11 cellular contexts compared by ENCODE assay signal in the genomic region with DNA sequence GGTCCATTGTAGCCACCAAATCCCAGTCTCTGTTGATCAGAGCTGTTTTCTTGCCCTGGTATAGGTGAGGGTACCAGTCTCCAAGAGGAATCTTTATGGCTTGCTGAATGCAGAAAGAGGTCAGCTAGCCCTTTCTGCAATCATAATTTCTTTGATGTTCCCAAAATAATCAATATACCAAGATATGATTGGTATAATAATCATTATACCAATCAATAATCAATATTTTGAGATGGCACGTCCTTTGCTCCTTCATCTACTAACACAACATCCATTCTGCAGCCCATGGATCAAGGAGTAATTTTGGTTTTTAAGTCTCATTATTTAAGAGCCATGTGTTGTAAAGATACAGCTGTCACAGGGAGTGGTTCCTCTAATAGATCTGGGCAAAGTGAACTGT. TPM values are rescaled to one million over a fixed set of nuclear protein-coding genes. Genes with fewer than 3 reads are reported as not detected.
"Had no signal": no experiment of that assay in that cellular context is flagged by ENCODE, and none has a peak within 500 bp of the region (broad histone marks: within the 10 kb centered on the region; RNA-seq: fewer than 3 reads in every experiment).

No MANE protein-coding gene starts in this region.

- H3K4me3 ChIP-seq: GM23248, GM23338, HAP-1 had no signal

- H3K4me2 ChIP-seq: GM23338 had no signal

- H3K4me1 ChIP-seq: HAP-1 had no signal

- H3K9me3 ChIP-seq: HAP-1 had no signal

- H2AFZ ChIP-seq: GM23248, GM23338 had no signal

- ATAC-seq: GM23338, HCT116 had no signal

- H3K36me3 ChIP-seq: HAP-1 had no signal

- DNase-seq: GM23248, GOT3, H7, H9, HCEC 1CT, HFFc6 had no signal

- H3K27ac ChIP-seq: GM23248 had no signal

- FAIRE-seq: H1, H54 had no signal

- H3K9ac ChIP-seq: GM23248 had no signal

RNA-seq across cellular contexts. Expression of a gene that starts 31.5 kb away (rescaled TPM):
- total RNA-seq: HFFc6 had no signal
